In genomic region chr22:49525366-49525765, GRCh38 we compare ENCODE assay signal across 14 cellular contexts.
DNase-seq lines count a peak whose midpoint lies in the region; TF ChIP-seq lines count a peak whose summit lies in the region.
"Had no signal": no experiment of that assay in that cellular context is flagged by ENCODE, and none has a peak within 500 bp of the region (broad histone marks: within the 10 kb centered on the region; RNA-seq: fewer than 3 reads in every experiment).

No MANE protein-coding gene starts in this region.

- TF ChIP-seq CTCF in NB4 (IDR thresholded peaks at IDR 0.05; ENCODE audit: low read depth, low read length), result no peak

- no peaks in the 10 kb centered on the region for H3K27me3 ChIP-seq in BLaER1
- H3K27me3 ChIP-seq in BLaER1 treated with 17β-estradiol and CSF1 and Interleukin-3, amounts not matched to agents 10 nM and 100 nM, result peaks cover 0 to 10% (median 0%) of the 10 kb centered on the region in 11 experiments; a peak in 1 of 22 replicates
- H3K27me3 ChIP-seq: BE2C had no signal

- intact Hi-C loops in posterior vena cava (cut with DNase I), result no loop called here

- H3K4me1 ChIP-seq in BLaER1, result peaks cover 98% of the 10 kb centered on the region
- H3K4me1 ChIP-seq in BLaER1 treated with 17β-estradiol and CSF1 and Interleukin-3, amounts not matched to agents 10 nM and 100 nM, result peaks cover 47 to 98% (median 88%) of the 10 kb centered on the region in 10 experiments
- H3K4me1 ChIP-seq: A549, BE2C, Caco-2 had no signal

- peaks cover 34% of the 10 kb centered on the region; the same call in 1 of the 2 replicates for H4K20me1 ChIP-seq in BLaER1
- H4K20me1 ChIP-seq in BLaER1 treated with 17β-estradiol and CSF1 and Interleukin-3, amounts not matched to agents 10 nM and 100 nM, result peaks cover 0 to 40% (median 0%) of the 10 kb centered on the region in 11 experiments; a peak in 5 of 22 replicates

- H3K4me2 ChIP-seq in BLaER1, result peak overlapping the region; percentile 87
- H3K4me2 ChIP-seq in BLaER1 treated with 17β-estradiol and CSF1 and Interleukin-3, amounts not matched to agents 10 nM and 100 nM, result peak overlapping the region; percentile 72 to 93 (median 87)
- H3K4me2 ChIP-seq: A549 had no signal

- no peaks in the 10 kb centered on the region for H3K36me3 ChIP-seq in BLaER1
- no peaks in the 10 kb centered on the region for H3K36me3 ChIP-seq in BLaER1 treated with 17β-estradiol and CSF1 and Interleukin-3, amounts not matched to agents 10 nM and 100 nM
- H3K36me3 ChIP-seq: BE2C had no signal

- H3K9ac ChIP-seq in BLaER1, result no peak overlapping the region
- 0 out of 22 replicates have a peak overlapping the region, but pooled peaks of 3 of the 11 experiments have one; percentile 1 to 12 (median 9) for H3K9ac ChIP-seq in BLaER1 treated with 17β-estradiol and CSF1 and Interleukin-3, amounts not matched to agents 10 nM and 100 nM
- H3K9ac ChIP-seq: GM23248 had no signal

- peaks cover 4% of the 10 kb centered on the region for H3K9me3 ChIP-seq in BLaER1
- peaks cover 0 to 10% (median 4%) of the 10 kb centered on the region in 11 experiments; a peak in 12 of 22 replicates for H3K9me3 ChIP-seq in BLaER1 treated with 17β-estradiol and CSF1 and Interleukin-3, amounts not matched to agents 10 nM and 100 nM (replicated peaks in 1 of 11)
- H3K9me3 ChIP-seq: A549, BE2C, Caco-2 had no signal

- 0 out of 2 replicates have a peak overlapping the region, but pooled peaks have one; percentile 9 for H3K4me3 ChIP-seq in BLaER1
- no peak overlapping the region for H3K4me3 ChIP-seq in BLaER1 treated with 17β-estradiol and CSF1 and Interleukin-3, amounts not matched to agents 10 nM and 100 nM
- no peak overlapping the region for H3K4me3 ChIP-seq in NB4 (ENCODE audit: low read depth, low read length)
- H3K4me3 ChIP-seq: A549, GM23248 had no signal

- peak overlapping the region; percentile 59 for H3K27ac ChIP-seq in BLaER1
- no peak overlapping the region for H3K27ac ChIP-seq in BLaER1 treated with 17β-estradiol and CSF1 and Interleukin-3, amounts not matched to agents 10 nM and 100 nM
- H3K27ac ChIP-seq: A549, GM23248 had no signal

- TF ChIP-seq POLR2A in NB4 (IDR thresholded peaks at IDR 0.05; ENCODE audit: extremely low read depth, insufficient read length), result no peak

- DNase-seq in NB4 (ENCODE audit: low read depth) (peak; percentile 45), posterior vena cava (ENCODE audit: low spot score) (peak; percentile 60), kidney glomerular epithelial cell (lab: John Stamatoyannopoulos, UW) (no peak), epidermal melanocyte (ENCODE audit: insufficient read length, low spot score) (no peak), glomerular visceral epithelial cell (ENCODE audit: extremely low spot score) (no peak)
- DNase-seq: BE2C, Caco-2, DND-41, GF-D8, GM23248, H9 had no signal

Comparison
In these comparisons a context has a peak if more than half of its experiments do, and no peak if none do; other contexts are left out.
1. DNase-seq: peak in NB4 (single experiment) and posterior vena cava (single experiment); none in kidney glomerular epithelial cell (single experiment), epidermal melanocyte (single experiment) and glomerular visceral epithelial cell (single experiment).